8 cellular contexts compared by ENCODE assay signal in genomic region chr10:47483923-47484322, GRCh38. TPM values are rescaled to one million over a fixed set of nuclear protein-coding genes. Genes with fewer than 3 reads are reported as not detected.
"Had no signal": no experiment of that assay in that cellular context is flagged by ENCODE, and none has a peak within 500 bp of the region (broad histone marks: within the 10 kb centered on the region; RNA-seq: fewer than 3 reads in every experiment).

Gene ANXA8, minus strand, starts transcription at chr10:47484115. Its CDS starts 182 bp downstream, at chr10:47483933.

RNA-seq across cellular contexts. Expression of gene ANXA8, which starts in this region (rescaled TPM):
- total RNA-seq: activated CD8-positive, alpha-beta memory T cell treated with anti-CD3 and anti-CD28 coated beads for 36 hours; activated T-cell treated with anti-CD3 and anti-CD28 coated beads, Interleukin-2, amount 50 U/mL, for 72 hours; cerebellum; endothelial cell of umbilical vein; left colon; neural crest cell; progenitor cell of endocrine pancreas; thoracic aorta had no signal
- polyA plus RNA-seq: endothelial cell of umbilical vein had no signal
